Comparison of ENCODE assay signal across 8 cellular contexts in the genomic region with DNA sequence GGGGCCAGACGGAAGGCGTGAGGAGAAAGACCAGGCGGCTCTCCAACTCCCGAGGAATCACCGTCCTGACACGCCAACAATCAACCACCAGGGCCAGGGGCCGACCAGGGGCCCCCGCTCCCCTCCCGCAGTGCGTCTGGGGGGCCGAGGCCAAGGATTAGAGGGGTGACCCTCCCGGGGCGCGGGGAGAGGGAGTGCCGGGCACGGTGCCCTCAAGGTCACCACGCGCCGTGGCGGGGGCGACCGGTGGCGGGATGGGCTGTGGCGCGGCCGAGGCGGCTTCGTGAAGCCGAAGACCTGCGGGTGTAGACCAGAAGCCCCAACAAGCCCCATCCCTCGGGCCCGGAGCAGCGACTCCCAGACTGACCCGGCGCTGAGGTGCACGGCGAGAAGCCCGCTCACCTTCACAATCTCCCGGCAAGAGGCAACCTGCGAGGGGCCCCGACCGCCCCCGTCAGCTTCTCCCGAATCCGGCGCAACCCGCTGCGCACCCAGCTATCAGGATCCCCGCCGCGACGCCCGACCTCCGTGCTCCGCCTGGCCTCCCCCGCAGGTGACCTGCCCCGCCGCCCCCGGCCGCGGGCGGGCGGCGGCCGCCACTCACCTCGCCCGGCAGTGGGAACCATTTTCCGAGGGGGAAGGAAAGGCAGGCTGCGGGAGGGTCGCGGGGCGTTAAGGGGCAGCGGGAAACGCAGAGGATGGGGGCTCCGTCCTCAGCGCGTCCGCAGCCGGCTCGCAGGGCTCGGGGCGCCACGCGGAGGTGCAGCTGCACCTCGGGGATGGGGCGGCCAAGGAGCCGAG. TPM values are rescaled to one million over a fixed set of nuclear protein-coding genes. Genes with fewer than 3 reads are reported as not detected.
DNase-seq lines count a peak whose midpoint lies in the region; ATAC-seq and TF ChIP-seq lines count a peak whose summit lies in the region.

No MANE protein-coding gene starts in this region.

- CTCF ChIA-PET in SK-N-SH (lab: Yijun Ruan, JAX), result interaction anchor here (1.2 to 1.6 kb wide), 4 partner anchors 11 to 90 kb away, joined by 3 to 4 read pairs (median 4); no protein-coding TSS in a partner anchor

- peak overlapping the region; percentile 74; the same call in 1 of the 2 replicates for H3K9ac ChIP-seq in SK-N-SH

- DNase-seq in SK-N-SH (peak; percentile 56), astrocyte of the spinal cord (ENCODE audit: low read depth, low spot score) (peak; percentile 13), NCI-H2196 (lab: John Stamatoyannopoulos, UW; ENCODE audit: unreplicated experiment) (no peak)
- peak; percentile 42 for DNase-seq in stimulated activated CD4-positive, alpha-beta T cell treated with anti-CD3 and anti-CD28 coated beads, Interleukin-12 subunit alpha, Interleukin-12 subunit beta, amount 100 ng/mL, for 4 hours

- peak overlapping the region; percentile 79; the same call in 1 of the 2 replicates for H2AFZ ChIP-seq in SK-N-SH (ENCODE audit: low read depth)

- peak; percentile 17; the same call in 1 of the 2 replicates for TF ChIP-seq CTCF in SK-N-SH (IDR thresholded peaks at IDR 0.05)
- no peak for TF ChIP-seq CTCF in astrocyte of the spinal cord (IDR thresholded peaks at IDR 0.05; ENCODE audit: low read depth, low read length)

- 2% methylated on average over 10 of the region's 87 CpGs for WGBS in SK-N-SH (ENCODE audit: low lambda C conversion rate)

- peaks cover 0 to 2% of the 10 kb centered on the region in 2 experiments; a peak in 3 of 4 replicates for H3K4me1 ChIP-seq in SK-N-SH (ENCODE audit: control insufficient read depth in 1 of 2, insufficient read depth in 2 of 2, low read depth in 1 of 2, low read length in 1 of 2)

- H4K20me1 ChIP-seq in SK-N-SH (ENCODE audit: insufficient read depth), result peaks cover 12% of the 10 kb centered on the region; the same call in 1 of the 2 replicates

- peak overlapping the region; percentile 92 for H3K4me3 ChIP-seq in GM08714 (ENCODE audit: low read length)
- H3K4me3 ChIP-seq in SK-N-SH (ENCODE audit: low read depth in 2 of 2, low read length in 1 of 2), result peak overlapping the region; percentile 91 to 94
- H3K4me3 ChIP-seq in astrocyte of the spinal cord (ENCODE audit: low read depth, low read length), result peak overlapping the region; percentile 78
- peak overlapping the region; percentile 87 for H3K4me3 ChIP-seq in iPS-18c (ENCODE audit: insufficient read depth, low read depth, low read length)

- ATAC-seq in HG02885 (IDR thresholded peaks at IDR 0.05; ENCODE audit: poor library complexity, unreplicated experiment), result peak; percentile 1
- no peak for ATAC-seq in HG03039 (IDR thresholded peaks at IDR 0.05; ENCODE audit: unreplicated experiment)

- no peaks in the 10 kb centered on the region for H3K9me3 ChIP-seq in SK-N-SH
- H3K9me3 ChIP-seq in iPS-18c (ENCODE audit: control insufficient read depth, insufficient read depth, low read length), result no peaks in the 10 kb centered on the region

- POLR2A ChIA-PET in SK-N-SH (lab: Yijun Ruan, JAX), result no interaction called here

- in situ Hi-C loops in astrocyte of the spinal cord (cut with HindIII; ENCODE audit: low sequenced_read_pairs), result no loop called here

- H3K36me3 ChIP-seq in SK-N-SH (replicated peaks in 1 of 2; ENCODE audit: control insufficient read depth in 1 of 2, insufficient read depth in 2 of 2, low read length in 1 of 2), result no peaks in the 10 kb centered on the region

- no peaks in the 10 kb centered on the region for H3K27me3 ChIP-seq in SK-N-SH (ENCODE audit: insufficient read depth)

- no peaks in the 10 kb centered on the region for H3K9me2 ChIP-seq in SK-N-SH

- TF ChIP-seq RAD21 in SK-N-SH (IDR thresholded peaks at IDR 0.05; ENCODE audit: low read length), result no peak

- peaks cover 49% of the 10 kb centered on the region for H3K79me2 ChIP-seq in SK-N-SH (ENCODE audit: insufficient read depth)

- peak overlapping the region; percentile 85 to 96 for H3K27ac ChIP-seq in SK-N-SH (ENCODE audit: low read depth in 2 of 2, low read length in 1 of 2)

- no peak for TF ChIP-seq EP300 in SK-N-SH (IDR thresholded peaks at IDR 0.05; ENCODE audit: borderline replicate concordance in 1 of 2, low read depth in 1 of 2, low read length in 1 of 2)

- peak overlapping the region; percentile 97 for H3K4me2 ChIP-seq in SK-N-SH

- peaks cover 16% of the 10 kb centered on the region for H3F3A ChIP-seq in SK-N-SH (replicated peaks; ENCODE audit: insufficient read depth)

TF ChIP-seq in SK-N-SH, 30 proteins besides CTCF, POLR2A, EP300 and RAD21:
- TF ChIP-seq, protein P1, sequence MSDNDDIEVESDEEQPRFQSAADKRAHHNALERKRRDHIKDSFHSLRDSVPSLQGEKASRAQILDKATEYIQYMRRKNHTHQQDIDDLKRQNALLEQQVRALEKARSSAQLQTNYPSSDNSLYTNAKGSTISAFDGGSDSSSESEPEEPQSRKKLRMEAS (IDR thresholded peaks at IDR 0.05; ENCODE audit: low read depth), result no peak
- TF ChIP-seq, protein P2, sequence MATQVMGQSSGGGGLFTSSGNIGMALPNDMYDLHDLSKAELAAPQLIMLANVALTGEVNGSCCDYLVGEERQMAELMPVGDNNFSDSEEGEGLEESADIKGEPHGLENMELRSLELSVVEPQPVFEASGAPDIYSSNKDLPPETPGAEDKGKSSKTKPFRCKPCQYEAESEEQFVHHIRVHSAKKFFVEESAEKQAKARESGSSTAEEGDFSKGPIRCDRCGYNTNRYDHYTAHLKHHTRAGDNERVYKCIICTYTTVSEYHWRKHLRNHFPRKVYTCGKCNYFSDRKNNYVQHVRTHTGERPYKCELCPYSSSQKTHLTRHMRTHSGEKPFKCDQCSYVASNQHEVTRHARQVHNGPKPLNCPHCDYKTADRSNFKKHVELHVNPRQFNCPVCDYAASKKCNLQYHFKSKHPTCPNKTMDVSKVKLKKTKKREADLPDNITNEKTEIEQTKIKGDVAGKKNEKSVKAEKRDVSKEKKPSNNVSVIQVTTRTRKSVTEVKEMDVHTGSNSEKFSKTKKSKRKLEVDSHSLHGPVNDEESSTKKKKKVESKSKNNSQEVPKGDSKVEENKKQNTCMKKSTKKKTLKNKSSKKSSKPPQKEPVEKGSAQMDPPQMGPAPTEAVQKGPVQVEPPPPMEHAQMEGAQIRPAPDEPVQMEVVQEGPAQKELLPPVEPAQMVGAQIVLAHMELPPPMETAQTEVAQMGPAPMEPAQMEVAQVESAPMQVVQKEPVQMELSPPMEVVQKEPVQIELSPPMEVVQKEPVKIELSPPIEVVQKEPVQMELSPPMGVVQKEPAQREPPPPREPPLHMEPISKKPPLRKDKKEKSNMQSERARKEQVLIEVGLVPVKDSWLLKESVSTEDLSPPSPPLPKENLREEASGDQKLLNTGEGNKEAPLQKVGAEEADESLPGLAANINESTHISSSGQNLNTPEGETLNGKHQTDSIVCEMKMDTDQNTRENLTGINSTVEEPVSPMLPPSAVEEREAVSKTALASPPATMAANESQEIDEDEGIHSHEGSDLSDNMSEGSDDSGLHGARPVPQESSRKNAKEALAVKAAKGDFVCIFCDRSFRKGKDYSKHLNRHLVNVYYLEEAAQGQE (IDR thresholded peaks at IDR 0.05; ENCODE audit: low read depth, low read length), result peak; percentile 8; the same call in 1 of the 2 replicates

RNA-seq across cellular contexts. Expression of a gene that starts 0.4 kb away (rescaled TPM):
- 2.9 and 4.3 TPM in 2 replicates for polyA plus RNA-seq in SK-N-SH (2012; rRNA removed)
- 4.8 and 6.1 TPM in 2 replicates for polyA plus RNA-seq in SK-N-SH (2012; cell fraction: cytosol; rRNA removed)
- 10.1 and 10.3 TPM in 2 replicates for polyA plus RNA-seq in SK-N-SH (2012; cell fraction: nucleus; rRNA removed)
